12 cellular contexts compared by ENCODE assay signal in the genomic region with DNA sequence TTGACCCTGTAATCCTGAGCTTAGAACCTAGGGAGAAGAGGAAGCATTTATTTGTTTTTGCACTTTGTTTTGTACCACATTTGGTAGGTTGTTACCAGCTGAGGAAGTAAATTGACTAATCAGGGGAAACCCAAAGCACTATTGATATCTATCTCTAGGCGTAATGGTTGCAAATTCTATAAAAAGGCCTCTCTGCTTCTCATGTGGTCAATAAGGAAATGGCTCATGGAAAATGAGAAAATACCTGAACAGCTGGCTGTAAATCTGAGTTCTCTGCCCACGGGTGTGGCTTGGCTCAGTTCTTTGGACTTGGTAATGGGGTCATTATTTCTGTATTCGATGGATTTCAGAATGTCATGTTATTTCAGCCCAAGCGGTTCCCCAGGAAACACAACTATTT. TPM values are rescaled to one million over a fixed set of nuclear protein-coding genes. Genes with fewer than 3 reads are reported as not detected.
DNase-seq lines count a peak whose midpoint lies in the region; ATAC-seq, FAIRE-seq and TF ChIP-seq lines count a peak whose summit lies in the region.
"Had no signal": no experiment of that assay in that cellular context is flagged by ENCODE, and none has a peak within 500 bp of the region (broad histone marks: within the 10 kb centered on the region; RNA-seq: fewer than 3 reads in every experiment).

No MANE protein-coding gene starts in this region.

- no peaks in the 10 kb centered on the region for H3K36me3 ChIP-seq in hepatocyte (replicated peaks; ENCODE audit: insufficient read depth, low read depth)

- no peaks in the 10 kb centered on the region for H3K79me2 ChIP-seq in hepatocyte

- no peak for TF ChIP-seq CTCF in hepatocyte (IDR thresholded peaks at IDR 0.05; ENCODE audit: poor library complexity)

- DNase-seq in hepatocyte (ENCODE audit: low spot score) (no peak), NOMO-1 treated with dmso at 0.1 percent for 144 hours (lab: John Stamatoyannopoulos, UW; ENCODE audit: unreplicated experiment) (no peak), NCI-H345 (lab: John Stamatoyannopoulos, UW) (no peak), GM19239 (ENCODE audit: insufficient read length, low spot score) (no peak)
- DNase-seq in activated CD4-positive, alpha-beta T cell treated with anti-CD3 and anti-CD28 coated beads for 1 hour: no peak
- DNase-seq: activated CD8-positive, alpha-beta memory T cell treated with anti-CD3 and anti-CD28 coated beads, Interleukin-2, amount 50 U/mL, for 4 hours; Caco-2; islet precursor cell; nephron progenitor cell had no signal

- peak; percentile 88 for ATAC-seq in GM18517 (IDR thresholded peaks at IDR 0.05; ENCODE audit: unreplicated experiment)
- ATAC-seq in GM21360 (IDR thresholded peaks at IDR 0.05; ENCODE audit: unreplicated experiment): peak; percentile 80
- ATAC-seq in HG03159 (IDR thresholded peaks at IDR 0.05; ENCODE audit: unreplicated experiment): peak; percentile 66

- H3K27me3 ChIP-seq in hepatocyte: no peaks in the 10 kb centered on the region

- no peaks in the 10 kb centered on the region for H4K20me1 ChIP-seq in hepatocyte (ENCODE audit: insufficient read depth, poor library complexity, severe bottlenecking)

- no peak overlapping the region for H2AFZ ChIP-seq in hepatocyte

- FAIRE-seq in GM19239 (lab: Jason Lieb, UNC): no peak

- no peaks in the 10 kb centered on the region for H3K4me1 ChIP-seq in hepatocyte (ENCODE audit: insufficient read depth)

- H3K4me2 ChIP-seq in hepatocyte: no peak overlapping the region

- no peaks in the 10 kb centered on the region for H3K9me3 ChIP-seq in hepatocyte (ENCODE audit: low read depth)
- H3K9me3 ChIP-seq: Caco-2 had no signal

- H3K9me2 ChIP-seq in hepatocyte (replicated peaks; ENCODE audit: insufficient read depth): no peaks in the 10 kb centered on the region

- 77% methylated on average over 4 of the region's 4 CpGs for WGBS in hepatocyte (ENCODE audit: low lambda C conversion rate, missing lambda C conversion rate)

- H3K27ac ChIP-seq in hepatocyte: peak overlapping the region; percentile 57

- H3K4me3 ChIP-seq in hepatocyte: no peak overlapping the region

RNA-seq across cellular contexts. Expression of gene BARX2, which starts 42.4 kb away (rescaled TPM):
- 0.10 TPM in 1 of 2 replicates, not detected in the other for total RNA-seq in hepatocyte
- polyA plus RNA-seq in hepatocyte: 0.77 and 1.0 TPM in 2 replicates
